ENCODE assay signal across 8 cellular contexts in genomic region chr1:165871311-165872067, GRCh38. TPM values are rescaled to one million over a fixed set of nuclear protein-coding genes. Genes with fewer than 3 reads are reported as not detected.
DNase-seq lines count a peak whose midpoint lies in the region; ATAC-seq and TF ChIP-seq lines count a peak whose summit lies in the region.

No MANE protein-coding gene starts in this region.

- no peaks in the 10 kb centered on the region for H3K9me3 ChIP-seq in adrenal gland (replicated peaks in 1 of 3)

- intact Hi-C loops in adrenal gland (cut with DNase I), result no loop called here

- WGBS in adrenal gland, 4 donors, result 49 to 55% (median 51%) methylated on average over 3 to 4 of the region's 4 CpGs

- H3K4me1 ChIP-seq in adrenal gland (replicated peaks in 1 of 2), result no peaks in the 10 kb centered on the region

- ATAC-seq in GM19452 (IDR thresholded peaks at IDR 0.05; ENCODE audit: unreplicated experiment) (peak; percentile 78), HG03460 (IDR thresholded peaks at IDR 0.05; ENCODE audit: unreplicated experiment) (peak; percentile 82)

- DNase-seq in DMS153 (lab: John Stamatoyannopoulos, UW), result peak; percentile 94
- DNase-seq in SKM-1 treated with dmso at 0.1 percent for 144 hours (lab: John Stamatoyannopoulos, UW; ENCODE audit: unreplicated experiment), result peak; percentile 97
- DNase-seq in adrenal gland, result peak; percentile 36 to 76 (median 56)
- peak; percentile 82 for DNase-seq in kidney tubule cell (ENCODE audit: low spot score)
- peak; percentile 27 for DNase-seq in stimulated activated naive CD4-positive, alpha-beta T cell treated with Interleukin-2 at 50 U/mL for 16 hours (lab: John Stamatoyannopoulos, UW)
- DNase-seq in H7, result no peak

- no peaks in the 10 kb centered on the region for H3K27me3 ChIP-seq in adrenal gland
- no peaks in the 10 kb centered on the region for H3K27me3 ChIP-seq in H7 (ENCODE audit: control insufficient read depth, insufficient read depth, low read length)

- TF ChIP-seq POLR2A in adrenal gland (IDR thresholded peaks at IDR 0.05), result no peak

- H3K27ac ChIP-seq in adrenal gland, result no peak overlapping the region

- TF ChIP-seq CTCF in adrenal gland (IDR thresholded peaks at IDR 0.05), result peak; percentile 13 to 48 (median 40)

- H3K36me3 ChIP-seq in adrenal gland (replicated peaks in 1 of 2), result no peaks in the 10 kb centered on the region
- H3K36me3 ChIP-seq in H7 (replicated peaks; ENCODE audit: control insufficient read depth, insufficient read depth, low read length), result no peaks in the 10 kb centered on the region

- H3K4me3 ChIP-seq in adrenal gland (no peak overlapping the region), H7 (ENCODE audit: insufficient read depth, low read depth, low read length) (no peak overlapping the region)

RNA-seq across cellular contexts. Expression of gene UCK2, which starts 44.1 kb away (rescaled TPM):
- 10 to 100 TPM in 7 of 8 donors, 1 to 10 TPM in 1; 5.4 to 22.7 (median 15.4) TPM for total RNA-seq in adrenal gland
- 10 to 100 TPM; 11.9 to 19.1 (median 13.1) TPM for polyA plus RNA-seq in adrenal gland
- 158 and 160 TPM in 2 replicates for total RNA-seq in H7 (2014; rRNA removed; shearing (Covaris generic))
